ENCODE assay signal across 1 cellular context in the genomic region with DNA sequence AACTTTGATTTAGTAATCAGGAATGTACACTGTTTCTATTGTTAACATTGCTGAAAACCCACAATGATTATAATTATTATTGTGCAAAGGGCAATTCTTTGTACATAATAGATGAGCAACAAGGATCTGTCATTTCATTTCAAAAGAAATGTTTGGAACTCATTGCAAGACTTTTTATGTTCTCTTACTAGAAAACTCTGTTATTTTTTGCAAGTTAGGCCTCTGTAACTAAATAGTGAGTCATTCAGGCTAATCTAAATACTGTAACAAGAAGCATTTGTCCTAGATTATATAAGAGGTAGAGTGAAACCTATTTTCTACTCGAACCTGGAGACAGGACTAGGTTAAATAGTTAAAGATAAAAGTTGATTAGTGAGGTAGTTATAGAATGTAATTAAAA.
A peak's percentile ranks its signal among the peaks of the same experiment; 100 is the strongest.
TF ChIP-seq lines count a peak whose summit lies in the region.

No MANE protein-coding gene starts in this region.

TF ChIP-seq in IMR-90, 13 proteins besides CTCF, POLR2A, EP300 and RAD21:
- TF ChIP-seq CEBPB (IDR thresholded peaks at IDR 0.05; ENCODE audit: low read depth, low read length) (peak; percentile 14; the same call in 1 of the 2 replicates), FOS (IDR thresholded peaks at IDR 0.05; ENCODE audit: low read depth, low read length) (peak; percentile 31; the same call in 1 of the 2 replicates), MAFK (IDR thresholded peaks at IDR 0.05; ENCODE audit: low read depth, low read length) (no peak)
- TF ChIP-seq, protein P1, sequence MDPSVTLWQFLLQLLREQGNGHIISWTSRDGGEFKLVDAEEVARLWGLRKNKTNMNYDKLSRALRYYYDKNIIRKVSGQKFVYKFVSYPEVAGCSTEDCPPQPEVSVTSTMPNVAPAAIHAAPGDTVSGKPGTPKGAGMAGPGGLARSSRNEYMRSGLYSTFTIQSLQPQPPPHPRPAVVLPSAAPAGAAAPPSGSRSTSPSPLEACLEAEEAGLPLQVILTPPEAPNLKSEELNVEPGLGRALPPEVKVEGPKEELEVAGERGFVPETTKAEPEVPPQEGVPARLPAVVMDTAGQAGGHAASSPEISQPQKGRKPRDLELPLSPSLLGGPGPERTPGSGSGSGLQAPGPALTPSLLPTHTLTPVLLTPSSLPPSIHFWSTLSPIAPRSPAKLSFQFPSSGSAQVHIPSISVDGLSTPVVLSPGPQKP (IDR thresholded peaks at IDR 0.05; ENCODE audit: borderline replicate concordance, low read depth, low read length): no peak
